28 cellular contexts compared by ENCODE assay signal in genomic region chr13:43360911-43361605, GRCh38.
DNase-seq lines count a peak whose midpoint lies in the region; TF ChIP-seq lines count a peak whose summit lies in the region.
"Had no signal": no experiment of that assay in that cellular context is flagged by ENCODE, and none has a peak within 500 bp of the region (broad histone marks: within the 10 kb centered on the region; RNA-seq: fewer than 3 reads in every experiment).

No MANE protein-coding gene starts in this region.

- no peaks in the 10 kb centered on the region for H3K27me3 ChIP-seq in HUES64 (ENCODE audit: insufficient read depth, low read length)
- no peaks in the 10 kb centered on the region for H3K27me3 ChIP-seq in brain microvascular endothelial cell (replicated peaks)
- H3K27me3 ChIP-seq: BE2C, pancreas, stomach had no signal

- CTCF ChIA-PET in RWPE1 (lab: Yijun Ruan, JAX): interaction anchor here (0.6 to 1.6 kb wide), 2 partner anchors 14 to 27 kb away, joined by 4 to 5 read pairs; no protein-coding TSS in a partner anchor

- POLR2A ChIA-PET in RWPE1 (lab: Yijun Ruan, JAX; ENCODE audit: low non-redundant PET): no interaction called here

- H3K4me3 ChIP-seq in HUES64 (ENCODE audit: low read length): no peak overlapping the region
- H3K4me3 ChIP-seq in brain microvascular endothelial cell (ENCODE audit: low read depth, low read length): no peak overlapping the region
- H3K4me3 ChIP-seq: pancreas, stomach had no signal

- no peaks in the 10 kb centered on the region for H3K9me3 ChIP-seq in HUES64 (ENCODE audit: insufficient read depth, low read depth, low read length)
- H3K9me3 ChIP-seq: BE2C, Caco-2, pancreas, stomach had no signal

- in situ Hi-C loops in brain microvascular endothelial cell (cut with HindIII; ENCODE audit: low pct_ligation_motif_present, low sequenced_read_pairs): no loop called here

- peaks cover 61% of the 10 kb centered on the region for H3K4me1 ChIP-seq in HUES64 (ENCODE audit: insufficient read depth, low read length)
- H3K4me1 ChIP-seq: Caco-2, pancreas had no signal

- DNase-seq in COLO829 (ENCODE audit: low spot score) (peak; percentile 66), brain microvascular endothelial cell (peak; percentile 24), inferior parietal cortex (ENCODE audit: extremely low spot score) (peak; percentile 27), DMS153 (lab: John Stamatoyannopoulos, UW) (no peak), RWPE1 (ENCODE audit: low spot score) (no peak), UCSD-AML1 (lab: John Stamatoyannopoulos, UW; ENCODE audit: unreplicated experiment) (no peak)
- no peak for DNase-seq in activated CD4-positive, alpha-beta T cell treated with anti-CD3 and anti-CD28 coated beads, Interleukin-2, amount 50 U/mL, for 1 hour
- DNase-seq: activated CD4-positive, alpha-beta T cell treated with anti-CD3 and anti-CD28 coated beads for 36 hours; activated naive CD4-positive, alpha-beta T cell treated with anti-CD3 and anti-CD28 coated beads, Interleukin-2, amount 10 ng/mL, durations not matched to agents 7 days and 5 days; activated T-cell treated with anti-CD3 and anti-CD28 coated beads, Interleukin-2, amount 50 U/mL, for 48 hours; aorta; BE2C; Caco-2; cerebellar nuclear complex; effector CD8-positive, alpha-beta T cell; glutamatergic neuron; H7; left colon; natural killer cell; NCI-H1105 treated with DMSO at 0.1 percent for 48 hours; NCI-H2107; NCI-H524; pancreas; right cardiac atrium; stomach; SW 1271 had no signal

- H3K36me3 ChIP-seq in HUES64 (ENCODE audit: insufficient read depth, low read length) (no peaks in the 10 kb centered on the region), brain microvascular endothelial cell (replicated peaks) (no peaks in the 10 kb centered on the region)
- H3K36me3 ChIP-seq: BE2C, pancreas, stomach had no signal

- H3K27ac ChIP-seq in HUES64 (ENCODE audit: low read depth, low read length) (0 out of 2 replicates have a peak overlapping the region, but pooled peaks have one; percentile 87), brain microvascular endothelial cell (no peak overlapping the region), RWPE1 (no peak overlapping the region)
- H3K27ac ChIP-seq: HL-60, pancreas, stomach had no signal

- no peak overlapping the region for H3K9ac ChIP-seq in HUES64 (ENCODE audit: low read depth, low read length)

- 73% methylated on average over 6 of the region's 6 CpGs for WGBS in HUES64

- TF ChIP-seq CTCF in brain microvascular endothelial cell (IDR thresholded peaks at IDR 0.05; ENCODE audit: low read depth, low read length, missing control alignments) (no peak), RWPE1 (conservative IDR thresholded peaks at IDR 0.05; ENCODE audit: low read depth) (no peak)

Comparison
In these comparisons a context has a peak if more than half of its experiments do, and no peak if none do; other contexts are left out.
1. DNase-seq: peak in COLO829 (single experiment), brain microvascular endothelial cell (single experiment) and inferior parietal cortex (single experiment); none in DMS153 (single experiment), RWPE1 (single experiment), UCSD-AML1 (single experiment) and activated CD4-positive, alpha-beta T cell treated with anti-CD3 and anti-CD28 coated beads, Interleukin-2, amount 50 U/mL, for 1 hour (single experiment).